8 cellular contexts compared by ENCODE assay signal in the genomic region with DNA sequence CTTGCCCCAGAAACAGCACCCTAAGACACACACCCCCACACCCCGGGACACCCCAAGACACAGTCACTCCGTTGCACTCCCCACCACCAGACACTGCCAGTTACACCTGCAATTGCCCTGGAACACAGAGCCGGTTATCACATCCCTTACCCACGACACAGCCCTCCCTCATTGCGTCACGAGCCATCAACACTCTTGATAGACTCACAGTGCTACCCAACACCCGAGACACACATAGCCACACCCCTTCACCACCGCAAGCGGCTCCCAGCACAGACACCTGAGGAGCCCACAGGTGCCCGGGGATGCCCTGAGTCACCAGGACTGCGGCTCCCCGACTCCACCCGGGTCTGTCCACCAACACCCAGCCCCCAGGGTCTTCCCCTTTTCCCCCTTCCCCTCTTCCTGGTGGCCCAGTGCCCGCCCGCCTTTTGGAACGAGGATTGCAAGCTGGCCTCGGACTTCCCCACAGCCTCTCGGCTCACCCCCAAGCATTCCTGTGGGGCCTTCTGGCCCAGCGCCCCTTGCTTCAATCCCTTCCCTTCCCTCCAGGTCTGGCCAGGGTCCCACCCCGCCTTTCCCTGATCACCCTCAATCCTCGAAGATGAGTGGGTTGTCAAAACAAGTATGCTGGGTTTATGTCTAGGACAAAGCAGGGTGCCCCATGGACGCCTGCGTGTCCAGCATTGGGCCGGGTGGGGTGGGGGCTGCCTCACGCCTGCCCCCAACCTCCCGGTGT.
DNase-seq lines count a peak whose midpoint lies in the region; ATAC-seq, FAIRE-seq and TF ChIP-seq lines count a peak whose summit lies in the region.

No MANE protein-coding gene starts in this region.

- H3K4me1 Mint-ChIP-seq in stimulated activated naive CD8-positive, alpha-beta T cell treated with anti-CD3 and anti-CD28 coated beads, Interleukin-15, amount 100 ng/mL, for 72 hours = peaks cover 54% of the 10 kb centered on the region

- no peak for FAIRE-seq in RCC 7860 (lab: Jason Lieb, UNC)

- H3K27me3 Mint-ChIP-seq in stimulated activated naive CD8-positive, alpha-beta T cell treated with anti-CD3 and anti-CD28 coated beads, Interleukin-15, amount 100 ng/mL, for 72 hours = peaks cover 33% of the 10 kb centered on the region

- TF ChIP-seq CTCF in RWPE2 (IDR thresholded peaks at IDR 0.05; ENCODE audit: poor library complexity, severe bottlenecking) = no peak

- no peak overlapping the region for H3K4me3 ChIP-seq in RWPE2 (ENCODE audit: severe bottlenecking)

- H3K9me3 ChIP-seq in RWPE2 (ENCODE audit: severe bottlenecking) = no peaks in the 10 kb centered on the region

- H3K9me3 Mint-ChIP-seq in stimulated activated naive CD8-positive, alpha-beta T cell treated with anti-CD3 and anti-CD28 coated beads, Interleukin-15, amount 100 ng/mL, for 72 hours = no peaks in the 10 kb centered on the region

- no peak overlapping the region for H3K27ac Mint-ChIP-seq in stimulated activated naive CD8-positive, alpha-beta T cell treated with anti-CD3 and anti-CD28 coated beads, Interleukin-15, amount 100 ng/mL, for 72 hours

- no peak overlapping the region for H3K4me3 Mint-ChIP-seq in stimulated activated naive CD8-positive, alpha-beta T cell treated with anti-CD3 and anti-CD28 coated beads, Interleukin-15, amount 100 ng/mL, for 72 hours

- no peaks in the 10 kb centered on the region for H3K27me3 ChIP-seq in RWPE2 (ENCODE audit: insufficient read depth, poor library complexity, severe bottlenecking)

- H3K36me3 ChIP-seq in RWPE2 (ENCODE audit: low read depth) = peaks cover 42% of the 10 kb centered on the region

- DNase-seq in stimulated activated naive CD8-positive, alpha-beta T cell treated with anti-CD3 and anti-CD28 coated beads, Interleukin-15, Interleukin-2, amounts not matched to agents 100 U/mL and 50 U/mL, for 24 hours = peak; percentile 31
- DNase-seq in stimulated activated naive CD8-positive, alpha-beta T cell treated with anti-CD3 and anti-CD28 coated beads, Interleukin-15, amount 100 ng/mL, for 72 hours = no peak
- peak; percentile 92 for DNase-seq in RWPE2 (ENCODE audit: low spot score)
- peak; percentile 77 for DNase-seq in fibroblast of gingiva (ENCODE audit: low read depth)
- peak; percentile 46 for DNase-seq in stimulated activated CD8-positive, alpha-beta memory T cell treated with anti-CD3 and anti-CD28 coated beads, Interleukin-4, amount 100 ng/mL, for 48 hours
- DNase-seq in NCI-H2227 (lab: John Stamatoyannopoulos, UW; ENCODE audit: unreplicated experiment) = no peak
- no peak for DNase-seq in NCI-H524 (lab: John Stamatoyannopoulos, UW)
- DNase-seq in RCC 7860 (ENCODE audit: low spot score) = no peak

- H3K4me1 ChIP-seq in RWPE2 (ENCODE audit: insufficient read depth, poor library complexity, severe bottlenecking) = peaks cover 16% of the 10 kb centered on the region

- peak overlapping the region; percentile 54 for H3K27ac ChIP-seq in RWPE2 (ENCODE audit: poor library complexity, severe bottlenecking)

- no peak for ATAC-seq in stimulated activated naive CD8-positive, alpha-beta T cell treated with anti-CD3 and anti-CD28 coated beads, Interleukin-15, Interleukin-2, amounts not matched to agents 100 U/mL and 50 U/mL, for 24 hours
- ATAC-seq in stimulated activated naive CD8-positive, alpha-beta T cell treated with anti-CD3 and anti-CD28 coated beads, Interleukin-15, amount 100 ng/mL, for 72 hours = no peak
- peak; percentile 78 for ATAC-seq in RWPE2 (ENCODE audit: low read depth)

Comparison
In these comparisons a context has a peak if more than half of its experiments do, and no peak if none do; other contexts are left out.
1. DNase-seq: peak in stimulated activated naive CD8-positive, alpha-beta T cell treated with anti-CD3 and anti-CD28 coated beads, Interleukin-15, Interleukin-2, amounts not matched to agents 100 U/mL and 50 U/mL, for 24 hours (single experiment), RWPE2 (single experiment), fibroblast of gingiva (single experiment) and stimulated activated CD8-positive, alpha-beta memory T cell treated with anti-CD3 and anti-CD28 coated beads, Interleukin-4, amount 100 ng/mL, for 48 hours (single experiment); none in stimulated activated naive CD8-positive, alpha-beta T cell treated with anti-CD3 and anti-CD28 coated beads, Interleukin-15, amount 100 ng/mL, for 72 hours (0 of 2), NCI-H2227 (single experiment), NCI-H524 (0 of 2) and RCC 7860 (single experiment).